Comparison of ENCODE assay signal across 30 cellular contexts in the genomic region with DNA sequence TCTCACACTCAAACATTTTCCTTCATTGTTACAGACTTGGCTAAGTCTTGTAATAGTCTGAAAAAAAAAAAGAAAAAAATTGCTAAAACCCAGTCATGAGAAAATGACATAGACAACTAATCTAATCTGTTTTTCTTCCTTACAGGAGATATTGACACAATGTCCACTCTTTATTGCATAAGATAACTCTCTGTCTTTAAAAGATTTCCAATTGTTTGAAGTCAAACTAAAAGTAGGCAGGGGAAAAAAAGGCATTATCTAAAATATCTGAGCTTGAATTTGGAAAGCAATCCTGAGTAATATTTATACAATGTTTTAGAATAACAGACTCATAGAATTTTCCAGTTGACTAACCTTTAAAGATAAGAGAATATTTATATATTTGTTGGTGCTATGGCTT.
"Had no signal": no experiment of that assay in that cellular context is flagged by ENCODE, and none has a peak within 500 bp of the region (broad histone marks: within the 10 kb centered on the region; RNA-seq: fewer than 3 reads in every experiment).

No MANE protein-coding gene starts in this region.

- H3K4me1 Mint-ChIP-seq: activated naive CD8-positive, alpha-beta T cell treated with anti-CD3 and anti-CD28 coated beads for 36 hours; immature natural killer cell; naive thymus-derived CD8-positive, alpha-beta T cell; neural progenitor cell had no signal

- H3K4me2 ChIP-seq: neural progenitor cell had no signal

- H3K4me3 Mint-ChIP-seq: activated CD4-positive, alpha-beta memory T cell treated with anti-CD3 and anti-CD28 coated beads for 36 hours; activated naive CD4-positive, alpha-beta T cell treated with anti-CD3 and anti-CD28 coated beads for 36 hours; activated naive CD8-positive, alpha-beta T cell treated with anti-CD3 and anti-CD28 coated beads for 36 hours; activated T-helper 1 cell treated with anti-CD3 and anti-CD28 coated beads, Interleukin-12 subunit alpha, Interleukin-12 subunit beta, Interleukin-2, Interleukin-4 antibody, amounts not matched to agents 30 ng/mL and 10 ng/mL and 1 ng/mL, durations not matched to agents 14 hours and 24 hours and 36 hours; immature natural killer cell; naive thymus-derived CD8-positive, alpha-beta T cell; neural progenitor cell; T-helper 1 cell treated with Interleukin-12 subunit alpha and Interleukin-12 subunit beta and Interleukin-4 antibody, amounts not matched to agents 30 μg/mL and 1 μg/mL, for 36 hours had no signal

- H3K4me3 ChIP-seq: body of pancreas, esophagus squamous epithelium, gastrocnemius medialis, lower lobe of right lung, neural progenitor cell, SK-N-MC, spleen, testis, transverse colon had no signal

- H3K9ac ChIP-seq: neural progenitor cell had no signal

- H3K9me3 Mint-ChIP-seq: activated naive CD4-positive, alpha-beta T cell treated with anti-CD3 and anti-CD28 coated beads for 36 hours; activated naive CD8-positive, alpha-beta T cell treated with anti-CD3 and anti-CD28 coated beads for 36 hours; activated T-helper 1 cell treated with anti-CD3 and anti-CD28 coated beads, Interleukin-12 subunit alpha, Interleukin-12 subunit beta, Interleukin-2, Interleukin-4 antibody, amounts not matched to agents 30 ng/mL and 10 ng/mL and 1 ng/mL, durations not matched to agents 14 hours and 24 hours and 36 hours; neural progenitor cell had no signal

- H3K9me3 ChIP-seq: body of pancreas, esophagus squamous epithelium, gastrocnemius medialis, lower lobe of right lung, testis, transverse colon had no signal

- H3K27ac ChIP-seq: body of pancreas, esophagus squamous epithelium, gastrocnemius medialis, lower lobe of right lung, neural progenitor cell, SK-N-MC, spleen, testis, transverse colon, VCaP had no signal

- H3K36me3 Mint-ChIP-seq: activated CD4-positive, alpha-beta memory T cell treated with anti-CD3 and anti-CD28 coated beads for 36 hours; activated naive CD8-positive, alpha-beta T cell treated with anti-CD3 and anti-CD28 coated beads for 36 hours; neural progenitor cell had no signal

- H2AFZ ChIP-seq: neural progenitor cell had no signal

- H3K27me3 Mint-ChIP-seq: activated CD4-positive, alpha-beta memory T cell treated with anti-CD3 and anti-CD28 coated beads for 36 hours; activated naive CD8-positive, alpha-beta T cell treated with anti-CD3 and anti-CD28 coated beads for 36 hours had no signal

- H3K27me3 ChIP-seq: body of pancreas, esophagus squamous epithelium, gastrocnemius medialis, neural progenitor cell, spleen, testis, transverse colon had no signal

- DNase-seq: activated CD4-positive, alpha-beta memory T cell treated with anti-CD3 and anti-CD28 coated beads for 36 hours; activated CD4-positive, alpha-beta T cell treated with anti-CD3 and anti-CD28 coated beads for 48 hours; activated CD8-positive, alpha-beta memory T cell treated with anti-CD3 and anti-CD28 coated beads, Interleukin-2, amount 50 U/mL, for 4 hours; activated effector memory CD4-positive, alpha-beta T cell treated with anti-CD3 and anti-CD28 coated beads, Interleukin-2, amount 50 U/mL, for 16 hours; activated naive CD4-positive, alpha-beta T cell treated with anti-CD3 and anti-CD28 coated beads for 36 hours; activated naive CD8-positive, alpha-beta T cell treated with anti-CD3 and anti-CD28 coated beads for 36 hours; activated T-cell treated with anti-CD3 and anti-CD28 coated beads, Interleukin-2, amount 50 U/mL, for 1 hour; body of pancreas; esophagus squamous epithelium; gastrocnemius medialis; hippocampal formation; immature natural killer cell; lower lobe of right lung; mesenchymal stem cell; naive thymus-derived CD8-positive, alpha-beta T cell; occipital lobe; right cardiac atrium; spleen; stimulated activated naive CD4-positive, alpha-beta T cell; SW 1271; T-helper 9 cell; testis; transverse colon had no signal

- H3K4me1 ChIP-seq: body of pancreas, esophagus squamous epithelium, gastrocnemius medialis, lower lobe of right lung, spleen, testis, transverse colon had no signal

- H3K27ac Mint-ChIP-seq: activated CD4-positive, alpha-beta memory T cell treated with anti-CD3 and anti-CD28 coated beads for 36 hours; activated naive CD4-positive, alpha-beta T cell treated with anti-CD3 and anti-CD28 coated beads for 36 hours; activated naive CD8-positive, alpha-beta T cell treated with anti-CD3 and anti-CD28 coated beads for 36 hours; activated T-helper 1 cell treated with anti-CD3 and anti-CD28 coated beads, Interleukin-12 subunit alpha, Interleukin-12 subunit beta, Interleukin-2, Interleukin-4 antibody, amounts not matched to agents 30 ng/mL and 10 ng/mL and 1 ng/mL, durations not matched to agents 14 hours and 24 hours and 36 hours; immature natural killer cell; naive thymus-derived CD8-positive, alpha-beta T cell; neural progenitor cell; T-helper 1 cell treated with Interleukin-12 subunit alpha and Interleukin-12 subunit beta and Interleukin-4 antibody, amounts not matched to agents 30 μg/mL and 1 μg/mL, for 36 hours had no signal

- ATAC-seq: activated CD4-positive, CD25-positive, alpha-beta regulatory T cell treated with anti-CD3 and anti-CD28 coated beads, Interleukin-2, amount 50 U/mL, for 24 hours; body of pancreas; gastrocnemius medialis; left lobe of liver; lower lobe of right lung; naive thymus-derived CD8-positive, alpha-beta T cell; right cardiac atrium had no signal

- H3K36me3 ChIP-seq: esophagus squamous epithelium, gastrocnemius medialis, lower lobe of right lung, neural progenitor cell, spleen, transverse colon had no signal
